19 cellular contexts compared by ENCODE assay signal in the genomic region with DNA sequence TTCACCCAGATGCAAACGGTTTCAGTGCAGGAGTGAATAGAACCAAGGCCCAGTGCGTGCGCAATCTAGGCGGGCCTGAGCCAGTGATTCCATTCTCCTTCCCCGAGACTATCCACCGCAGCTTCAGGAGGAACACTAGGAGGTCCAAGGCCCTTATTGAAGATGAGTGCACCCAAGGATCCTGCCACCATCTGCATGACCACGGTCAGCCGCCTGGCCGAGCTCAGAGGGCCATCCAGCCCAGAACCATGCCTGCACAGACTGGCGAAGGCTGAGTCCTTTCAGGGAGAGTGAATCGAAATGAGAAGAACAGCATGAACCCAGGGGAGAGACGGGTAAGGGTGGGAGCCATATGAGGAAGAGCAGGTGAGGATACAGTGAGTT. TPM values are rescaled to one million over a fixed set of nuclear protein-coding genes. Genes with fewer than 3 reads are reported as not detected.
A peak's percentile ranks its signal among the peaks of the same experiment; 100 is the strongest.
DNase-seq lines count a peak whose midpoint lies in the region; FAIRE-seq and TF ChIP-seq lines count a peak whose summit lies in the region.
"Had no signal": no experiment of that assay in that cellular context is flagged by ENCODE, and none has a peak within 500 bp of the region (broad histone marks: within the 10 kb centered on the region; RNA-seq: fewer than 3 reads in every experiment).

No MANE protein-coding gene starts in this region.

- H3K27me3 ChIP-seq in BLaER1 (no peaks in the 10 kb centered on the region), Karpas-422 (ENCODE audit: low read length) (0 out of 2 replicates have a peak, but pooled peaks cover 2% of the 10 kb centered on the region), H1 (replicated peaks in 1 of 4; ENCODE audit: control insufficient read depth in 3 of 4, extremely low read depth in 1 of 4, insufficient read depth in 3 of 4, low read length in 3 of 4) (no peaks in the 10 kb centered on the region), MM.1S (replicated peaks; ENCODE audit: insufficient read depth, low read length) (peaks cover 21% of the 10 kb centered on the region)
- H3K27me3 ChIP-seq: esophagus squamous epithelium, sigmoid colon had no signal

- H3K4me3 ChIP-seq in BLaER1 (no peak overlapping the region), Karpas-422 (ENCODE audit: low read length) (peak overlapping the region; percentile 41; the same call in 1 of the 2 replicates), H1 (ENCODE audit: extremely low read depth in 1 of 4, insufficient read depth in 2 of 4, low read depth in 3 of 4, low read length in 4 of 4) (no peak overlapping the region), MM.1S (ENCODE audit: low read length) (no peak overlapping the region)
- H3K4me3 ChIP-seq: esophagus squamous epithelium, K562, sigmoid colon had no signal

- peaks cover 38% of the 10 kb centered on the region for H3F3A ChIP-seq in MM.1S (ENCODE audit: insufficient read depth, low read length)

- H3K36me3 ChIP-seq in BLaER1 = no peaks in the 10 kb centered on the region
- H3K36me3 ChIP-seq in Karpas-422 (ENCODE audit: insufficient read depth, low read length) = no peaks in the 10 kb centered on the region
- H3K36me3 ChIP-seq in H1 (ENCODE audit: control insufficient read depth in 2 of 4, insufficient read depth in 4 of 4, low read length in 3 of 4) = no peaks in the 10 kb centered on the region
- H3K36me3 ChIP-seq in MM.1S (replicated peaks; ENCODE audit: insufficient read depth, low read length) = no peaks in the 10 kb centered on the region

- no peaks in the 10 kb centered on the region for H3K79me1 ChIP-seq in H1 (ENCODE audit: low read depth, low read length)

- no peak for TF ChIP-seq POLR2A in H1 (IDR thresholded peaks at IDR 0.05; ENCODE audit: control extremely low read depth in 1 of 2, low read depth in 2 of 2, low read length in 2 of 2)

- 0 out of 2 replicates have a peak overlapping the region, but pooled peaks have one; percentile 15 for H3K18ac ChIP-seq in H1 (ENCODE audit: extremely low read depth, low read length)

- TF ChIP-seq CTCF in H1 (IDR thresholded peaks at IDR 0.05; ENCODE audit: control extremely low read depth in 1 of 3, insufficient read depth in 1 of 3, low read depth in 1 of 3, low read length in 3 of 3) (no peak), progenitor cell of endocrine pancreas (IDR thresholded peaks at IDR 0.05; ENCODE audit: unreplicated experiment) (no peak), MM.1S (IDR thresholded peaks at IDR 0.05; ENCODE audit: low read length) (no peak)

- H3K14ac ChIP-seq in H1 (ENCODE audit: insufficient read length) = no peak overlapping the region

- no peaks in the 10 kb centered on the region for H4K20me1 ChIP-seq in BLaER1
- no peaks in the 10 kb centered on the region; the same call in 1 of the 2 replicates for H4K20me1 ChIP-seq in Karpas-422 (ENCODE audit: insufficient read depth, low read depth, low read length)
- no peaks in the 10 kb centered on the region for H4K20me1 ChIP-seq in H1 (replicated peaks in 1 of 2; ENCODE audit: control insufficient read depth in 1 of 2, insufficient read depth in 2 of 2, low read length in 2 of 2)
- H4K20me1 ChIP-seq in MM.1S (ENCODE audit: insufficient read depth, low read length) = no peaks in the 10 kb centered on the region; the same call in 1 of the 2 replicates

- no peaks in the 10 kb centered on the region for H3K9me3 Mint-ChIP-seq in progenitor cell of endocrine pancreas (ENCODE audit: low read depth)
- H3K9me3 Mint-ChIP-seq: nephron had no signal

- no peak for TF ChIP-seq EP300 in H1 (IDR thresholded peaks at IDR 0.05; ENCODE audit: borderline replicate concordance in 1 of 2, low read depth in 2 of 2, low read length in 2 of 2)

- peak overlapping the region; percentile 59 for H3K27ac Mint-ChIP-seq in progenitor cell of endocrine pancreas
- H3K27ac Mint-ChIP-seq: activated T-cell treated with anti-CD3 and anti-CD28 coated beads, Interleukin-2, amount 50 U/mL, for 72 hours had no signal

- peaks cover 21% of the 10 kb centered on the region for H3K4me1 Mint-ChIP-seq in progenitor cell of endocrine pancreas (ENCODE audit: low read depth)

- H3K56ac ChIP-seq in H1 (replicated peaks; ENCODE audit: insufficient read length, low read depth, low read length) = no peak overlapping the region

- POLR2A ChIA-PET in H1 (lab: Charles Lee; ENCODE audit: partially characterized antibody) = no interaction called here

- H3K4me2 ChIP-seq in BLaER1 (peak overlapping the region; percentile 55), Karpas-422 (ENCODE audit: low read depth, low read length, poor library complexity, severe bottlenecking) (peak overlapping the region; percentile 52), H1 (ENCODE audit: insufficient read depth in 1 of 2, low read depth in 2 of 2, low read length in 2 of 2) (no peak overlapping the region), MM.1S (ENCODE audit: low read depth, low read length) (no peak overlapping the region)

- no peak overlapping the region for H4K5ac ChIP-seq in H1 (ENCODE audit: insufficient read length, low read depth, low read length)

- H3K9me2 ChIP-seq in Karpas-422 (replicated peaks; ENCODE audit: insufficient read depth, low read length) (no peaks in the 10 kb centered on the region), MM.1S (replicated peaks; ENCODE audit: insufficient read depth, low read length) (no peaks in the 10 kb centered on the region)

- no peak overlapping the region for H2BK120ac ChIP-seq in H1 (replicated peaks; ENCODE audit: low read depth, low read length)

- no peak overlapping the region for H3K4me3 Mint-ChIP-seq in progenitor cell of endocrine pancreas (ENCODE audit: low read depth)
- H3K4me3 Mint-ChIP-seq: activated naive CD8-positive, alpha-beta T cell treated with anti-CD3 and anti-CD28 coated beads, Interleukin-2, amount 10 ng/mL, durations not matched to agents 7 days and 5 days; activated T-cell treated with anti-CD3 and anti-CD28 coated beads, Interleukin-2, amount 50 U/mL, for 72 hours; nephron had no signal

- H3K9me3 ChIP-seq in BLaER1 = no peaks in the 10 kb centered on the region
- no peaks in the 10 kb centered on the region for H3K9me3 ChIP-seq in Karpas-422 (ENCODE audit: low read length)
- H3K9me3 ChIP-seq in H1 (ENCODE audit: insufficient read depth in 2 of 2, low read depth in 1 of 2, low read length in 1 of 2) = no peaks in the 10 kb centered on the region
- H3K9me3 ChIP-seq in MM.1S (replicated peaks; ENCODE audit: insufficient read depth, low read length) = no peaks in the 10 kb centered on the region
- H3K9me3 ChIP-seq: esophagus squamous epithelium, sigmoid colon had no signal

- CTCF ChIA-PET in H1 (lab: Charles Lee; ENCODE audit: partially characterized antibody) = interaction anchor here (0.6 to 20.6 kb wide), 7 partner anchors 4 to 117 kb away, joined by 3 to 293 read pairs (median 3); no protein-coding TSS in a partner anchor

- peaks cover 27% of the 10 kb centered on the region for H3K36me3 Mint-ChIP-seq in progenitor cell of endocrine pancreas (ENCODE audit: insufficient read depth)

- H4K8ac ChIP-seq in H1 (ENCODE audit: extremely low read depth, insufficient read depth, low read length) = no peak overlapping the region

- H3K4ac ChIP-seq in H1 (replicated peaks; ENCODE audit: insufficient read length, low read depth, low read length) = no peak overlapping the region

- H3K9ac ChIP-seq in BLaER1 (no peak overlapping the region), Karpas-422 (ENCODE audit: low read length) (peak overlapping the region; percentile 28; the same call in 1 of the 2 replicates), H1 (replicated peaks in 1 of 4; ENCODE audit: extremely low read depth in 1 of 4, low read depth in 3 of 4, low read length in 3 of 4) (0 out of 7 replicates have a peak overlapping the region, but pooled peaks of 1 of the 4 experiments have one; percentile 10), MM.1S (ENCODE audit: low read length) (no peak overlapping the region)

- no peak for TF ChIP-seq RAD21 in H1 (IDR thresholded peaks at IDR 0.05 in 1 of 2, conservative IDR thresholded peaks at IDR 0.05 in 1 of 2; ENCODE audit: low read depth in 2 of 2, low read length in 2 of 2)

- H2BK5ac ChIP-seq in H1 (ENCODE audit: low read depth, low read length) = no peak overlapping the region

- 91% methylated on average over 12 of the region's 12 CpGs; no CpG with 5 or more reads in 1 of the 2 experiments for WGBS in H1 (ENCODE audit: extremely low coverage in 1 of 2, insufficient coverage in 1 of 2, insufficient read length in 1 of 2, insufficient replicate concordance in 2 of 2, low coverage in 1 of 2, low lambda C conversion rate in 2 of 2, missing lambda C conversion rate in 1 of 2), 2 experiments

- no peak overlapping the region for H3K23ac ChIP-seq in H1 (ENCODE audit: insufficient read length)

- H3K4me1 ChIP-seq in BLaER1 (peaks cover 58% of the 10 kb centered on the region), Karpas-422 (ENCODE audit: low read length) (peaks cover 44% of the 10 kb centered on the region), H1 (replicated peaks in 1 of 4; ENCODE audit: control insufficient read depth in 3 of 4, insufficient read depth in 4 of 4, low read length in 3 of 4) (no peaks in the 10 kb centered on the region; a peak in 1 of 7 replicates), MM.1S (ENCODE audit: low read length) (peaks cover 40% of the 10 kb centered on the region)
- H3K4me1 ChIP-seq: sigmoid colon had no signal

- no peak overlapping the region for H2BK20ac ChIP-seq in H1 (ENCODE audit: low read length)

- H3K79me2 ChIP-seq in Karpas-422 (ENCODE audit: low read length) (no peaks in the 10 kb centered on the region), H1 (ENCODE audit: control insufficient read depth in 1 of 2, insufficient read depth in 2 of 2, low read length in 2 of 2) (no peaks in the 10 kb centered on the region), MM.1S (ENCODE audit: low read length) (no peaks in the 10 kb centered on the region)

- no peaks in the 10 kb centered on the region for H3K27me3 Mint-ChIP-seq in progenitor cell of endocrine pancreas
- H3K27me3 Mint-ChIP-seq: activated naive CD8-positive, alpha-beta T cell treated with anti-CD3 and anti-CD28 coated beads, Interleukin-2, amount 10 ng/mL, durations not matched to agents 7 days and 5 days; CD8-positive, alpha-beta memory T cell had no signal

- no peak overlapping the region for H3K27ac ChIP-seq in BLaER1
- H3K27ac ChIP-seq in Karpas-422 (ENCODE audit: low read length) = no peak overlapping the region
- H3K27ac ChIP-seq in H1 (ENCODE audit: low read depth, low read length) = no peak overlapping the region
- no peak overlapping the region for H3K27ac ChIP-seq in MM.1S (ENCODE audit: low read length)
- H3K27ac ChIP-seq: esophagus squamous epithelium, sigmoid colon had no signal

- H3K23me2 ChIP-seq in H1 (ENCODE audit: low read depth, low read length) = no peaks in the 10 kb centered on the region; the same call in 1 of the 2 replicates

- FAIRE-seq in H1 (lab: Jason Lieb, UNC) = no peak
- no peak for FAIRE-seq in urothelium cell line (lab: Jason Lieb, UNC)
- FAIRE-seq: K562, kidney had no signal

- DNase-seq in Karpas-422 = peak; percentile 46
- DNase-seq in H1 (ENCODE audit: low read depth in 1 of 2, low spot score in 2 of 2) = peak in 1 of 2 experiments; percentile 41
- no peak for DNase-seq in progenitor cell of endocrine pancreas (ENCODE audit: low spot score, unreplicated experiment)
- no peak for DNase-seq in NCI-H2196 (lab: John Stamatoyannopoulos, UW; ENCODE audit: unreplicated experiment)
- no peak for DNase-seq in urothelium cell line (ENCODE audit: low spot score)
- DNase-seq in MM.1S = no peak
- DNase-seq: activated naive CD8-positive, alpha-beta T cell treated with anti-CD3 and anti-CD28 coated beads, Interleukin-2, amount 10 ng/mL, durations not matched to agents 7 days and 5 days; activated T-cell treated with anti-CD3 and anti-CD28 coated beads, Interleukin-2, amount 50 U/mL, for 72 hours; CD8-positive, alpha-beta memory T cell; DMS153; effector memory CD4-positive, alpha-beta T cell; esophagus squamous epithelium; kidney; NCI-H146; sigmoid colon; substantia nigra had no signal

- H2BK15ac ChIP-seq in H1 (ENCODE audit: low read length) = 0 out of 2 replicates have a peak overlapping the region, but pooled peaks have one; percentile 73

- no peak overlapping the region for H2AFZ ChIP-seq in Karpas-422 (ENCODE audit: low read length)
- no peak overlapping the region for H2AFZ ChIP-seq in H1 (ENCODE audit: low read length)
- H2AFZ ChIP-seq in MM.1S (ENCODE audit: low read length) = no peak overlapping the region

- H2BK12ac ChIP-seq in H1 (ENCODE audit: low read depth, low read length) = 0 out of 2 replicates have a peak overlapping the region, but pooled peaks have one; percentile 43

- no peak overlapping the region for H2AK5ac ChIP-seq in H1 (ENCODE audit: low read depth, low read length)

- no peak overlapping the region for H4K91ac ChIP-seq in H1 (replicated peaks; ENCODE audit: insufficient read length, low read length)

RNA-seq across cellular contexts. Expression of a gene that starts 26.3 kb away (rescaled TPM):
- not detected in 2 replicates for total RNA-seq in Karpas-422 (2014; rRNA removed; shearing (Covaris generic); ENCODE audit: low replicate concordance)
- total RNA-seq in H1 (2021; fragmentation: NEBNext Ultra II Directional; extraction: Animal tissue kit (Norgen Biotek cat#: 25700)) = 29.4 and 31.2 TPM in 2 replicates
- polyA plus RNA-seq in H1 (2011; rRNA removed) = 27.2 and 29.5 TPM in 2 replicates
- 32.8 TPM for polyA plus RNA-seq in H1 (2011; cell fraction: cytosol; rRNA removed)
- 24.9 TPM for polyA plus RNA-seq in H1 (2011; cell fraction: nucleus; rRNA removed)
- 27.7 to 33.6 TPM (median 29.1 TPM) in 4 replicates for polyA plus RNA-seq in H1 (2012, experiment 1 of 2)
- polyA plus RNA-seq in H1 (2012, experiment 2 of 2) = 22.1 TPM
- 31.5 TPM for polyA plus RNA-seq in H1 (2013, experiment 1 of 2)
- polyA plus RNA-seq in H1 (2013, experiment 2 of 2) = 31.6 TPM
- polyA minus RNA-seq in H1 (2011; rRNA and poly(A)+ RNA removed) = 13.3 and 15.1 TPM in 2 replicates
- polyA minus RNA-seq in H1 (2011; cell fraction: cytosol; rRNA and poly(A)+ RNA removed) = 12.4 TPM
- 9.6 TPM for polyA minus RNA-seq in H1 (2011; cell fraction: nucleus; rRNA and poly(A)+ RNA removed)
- 220 and 226 TPM in 2 replicates for total RNA-seq in progenitor cell of endocrine pancreas

RNA-seq across cellular contexts. Expression of a gene that starts 42.0 kb away (rescaled TPM):
- total RNA-seq in Karpas-422 (2014; rRNA removed; shearing (Covaris generic); ENCODE audit: low replicate concordance) = 55.6 and 107 TPM in 2 replicates
- 63.5 and 66.8 TPM in 2 replicates for total RNA-seq in H1 (2021; fragmentation: NEBNext Ultra II Directional; extraction: Animal tissue kit (Norgen Biotek cat#: 25700))
- 53.5 and 93.8 TPM in 2 replicates for polyA plus RNA-seq in H1 (2011; rRNA removed)
- polyA plus RNA-seq in H1 (2011; cell fraction: cytosol; rRNA removed) = 58.9 TPM
- polyA plus RNA-seq in H1 (2011; cell fraction: nucleus; rRNA removed) = 23.5 TPM
- polyA plus RNA-seq in H1 (2012, experiment 1 of 2) = 56.9 to 68.1 TPM (median 58.4 TPM) in 4 replicates
- polyA plus RNA-seq in H1 (2012, experiment 2 of 2) = 26.8 TPM
- 31.2 TPM for polyA plus RNA-seq in H1 (2013, experiment 1 of 2)
- 29.8 TPM for polyA plus RNA-seq in H1 (2013, experiment 2 of 2)
- 100 and 149 TPM in 2 replicates for polyA minus RNA-seq in H1 (2011; rRNA and poly(A)+ RNA removed)
- polyA minus RNA-seq in H1 (2011; cell fraction: cytosol; rRNA and poly(A)+ RNA removed) = 53.1 TPM
- polyA minus RNA-seq in H1 (2011; cell fraction: nucleus; rRNA and poly(A)+ RNA removed) = 25.0 TPM
- total RNA-seq in progenitor cell of endocrine pancreas = 6.5 and 7.6 TPM in 2 replicates

RNA-seq across cellular contexts. Expression of a gene that starts 54.6 kb away (rescaled TPM):
- 5.5 and 9.1 TPM in 2 replicates for total RNA-seq in Karpas-422 (2014; rRNA removed; shearing (Covaris generic); ENCODE audit: low replicate concordance)
- 126 and 135 TPM in 2 replicates for total RNA-seq in H1 (2021; fragmentation: NEBNext Ultra II Directional; extraction: Animal tissue kit (Norgen Biotek cat#: 25700))
- polyA plus RNA-seq in H1 (2011; rRNA removed) = 135 and 168 TPM in 2 replicates
- polyA plus RNA-seq in H1 (2011; cell fraction: cytosol; rRNA removed) = 159 TPM
- 86.7 TPM for polyA plus RNA-seq in H1 (2011; cell fraction: nucleus; rRNA removed)
- polyA plus RNA-seq in H1 (2012, experiment 1 of 2) = 137 to 177 TPM (median 167 TPM) in 4 replicates
- polyA plus RNA-seq in H1 (2012, experiment 2 of 2) = 169 TPM
- 90.2 TPM for polyA plus RNA-seq in H1 (2013, experiment 1 of 2)
- 97.3 TPM for polyA plus RNA-seq in H1 (2013, experiment 2 of 2)
- 98.2 and 115 TPM in 2 replicates for polyA minus RNA-seq in H1 (2011; rRNA and poly(A)+ RNA removed)
- 83.5 TPM for polyA minus RNA-seq in H1 (2011; cell fraction: cytosol; rRNA and poly(A)+ RNA removed)
- 27.6 TPM for polyA minus RNA-seq in H1 (2011; cell fraction: nucleus; rRNA and poly(A)+ RNA removed)
- total RNA-seq in progenitor cell of endocrine pancreas = 41.3 and 45.8 TPM in 2 replicates

Comparison
In these comparisons a context has a peak if more than half of its experiments do, and no peak if none do; other contexts are left out.
1. H3K4me2 ChIP-seq: peak in BLaER1 (single experiment) and Karpas-422 (single experiment); none in H1 (0 of 2) and MM.1S (single experiment).
2. RNA of a gene that starts 26.3 kb away (total RNA-seq): 220 to 226 TPM in progenitor cell of endocrine pancreas and 29.4 to 31.2 TPM in H1; not detected in Karpas-422; every median in the first group is over 10 times any median in the second.